Comparison of ENCODE assay signal across 1 cellular context in the genomic region with DNA sequence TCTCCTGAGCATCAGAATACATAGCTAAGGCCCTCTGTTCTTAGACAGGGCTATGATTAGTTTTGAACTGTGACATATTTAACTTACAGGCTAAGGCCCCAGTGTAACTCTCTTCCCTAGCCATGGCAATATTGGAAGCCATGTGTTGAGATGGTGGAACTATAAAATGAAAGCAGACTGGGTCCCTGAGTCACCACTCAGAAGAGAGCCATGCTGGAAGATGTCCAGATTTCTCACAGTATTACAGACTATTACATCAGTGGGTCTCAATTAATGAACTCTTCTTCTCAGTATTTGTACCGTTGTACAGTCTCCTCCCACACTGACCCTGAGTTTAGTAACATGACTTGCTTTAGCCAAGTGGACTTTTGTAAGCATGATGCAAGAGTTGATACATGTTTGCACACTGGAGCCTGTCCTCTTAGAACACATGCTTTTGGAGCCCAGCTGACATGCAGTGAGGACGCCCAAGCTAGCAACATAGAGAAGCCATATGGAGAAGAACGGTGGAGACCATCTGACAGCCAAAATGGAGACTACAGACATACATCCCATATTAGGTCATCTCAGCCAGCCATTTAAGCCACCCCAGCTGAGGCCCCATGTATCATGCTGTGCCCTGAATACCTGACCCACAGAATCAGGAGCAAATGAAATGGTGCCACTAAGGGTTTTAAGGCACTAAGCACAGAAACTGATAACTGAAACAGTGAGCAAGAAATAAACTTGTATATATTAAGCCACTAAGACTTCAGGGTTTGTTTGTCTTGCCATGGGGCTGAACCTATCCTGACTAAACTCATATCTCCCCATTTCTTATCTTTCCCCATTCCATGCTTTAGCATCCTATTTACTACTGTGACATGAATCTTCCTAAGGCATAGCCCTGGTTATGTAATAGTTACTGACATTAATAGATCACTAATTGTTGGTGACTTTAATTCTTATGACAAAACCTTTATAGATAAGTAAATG.
TF ChIP-seq lines count a peak whose summit lies in the region.

No MANE protein-coding gene starts in this region.

TF ChIP-seq in K562, 482 proteins besides CTCF, POLR2A, EP300 and RAD21 (continued from another document and continues in another):
- TF ChIP-seq E2F5 (CRISPR knock-in tag; IDR thresholded peaks at IDR 0.05) = no peak
- no peak for TF ChIP-seq MAFF (IDR thresholded peaks at IDR 0.05; ENCODE audit: low read length)
- TF ChIP-seq UBTF (IDR thresholded peaks at IDR 0.05; ENCODE audit: borderline replicate concordance in 1 of 2, low read depth in 2 of 2, low read length in 2 of 2) = 0 out of 4 replicates have a peak, but pooled peaks of 1 of the 2 experiments have one; percentile 10
- peak; percentile 78; the same call in 1 of the 2 replicates for TF ChIP-seq NFXL1 (CRISPR knock-in tag; IDR thresholded peaks at IDR 0.05)
- peak; percentile 74 for TF ChIP-seq SOX6 (IDR thresholded peaks at IDR 0.05)
- TF ChIP-seq, protein P1, sequence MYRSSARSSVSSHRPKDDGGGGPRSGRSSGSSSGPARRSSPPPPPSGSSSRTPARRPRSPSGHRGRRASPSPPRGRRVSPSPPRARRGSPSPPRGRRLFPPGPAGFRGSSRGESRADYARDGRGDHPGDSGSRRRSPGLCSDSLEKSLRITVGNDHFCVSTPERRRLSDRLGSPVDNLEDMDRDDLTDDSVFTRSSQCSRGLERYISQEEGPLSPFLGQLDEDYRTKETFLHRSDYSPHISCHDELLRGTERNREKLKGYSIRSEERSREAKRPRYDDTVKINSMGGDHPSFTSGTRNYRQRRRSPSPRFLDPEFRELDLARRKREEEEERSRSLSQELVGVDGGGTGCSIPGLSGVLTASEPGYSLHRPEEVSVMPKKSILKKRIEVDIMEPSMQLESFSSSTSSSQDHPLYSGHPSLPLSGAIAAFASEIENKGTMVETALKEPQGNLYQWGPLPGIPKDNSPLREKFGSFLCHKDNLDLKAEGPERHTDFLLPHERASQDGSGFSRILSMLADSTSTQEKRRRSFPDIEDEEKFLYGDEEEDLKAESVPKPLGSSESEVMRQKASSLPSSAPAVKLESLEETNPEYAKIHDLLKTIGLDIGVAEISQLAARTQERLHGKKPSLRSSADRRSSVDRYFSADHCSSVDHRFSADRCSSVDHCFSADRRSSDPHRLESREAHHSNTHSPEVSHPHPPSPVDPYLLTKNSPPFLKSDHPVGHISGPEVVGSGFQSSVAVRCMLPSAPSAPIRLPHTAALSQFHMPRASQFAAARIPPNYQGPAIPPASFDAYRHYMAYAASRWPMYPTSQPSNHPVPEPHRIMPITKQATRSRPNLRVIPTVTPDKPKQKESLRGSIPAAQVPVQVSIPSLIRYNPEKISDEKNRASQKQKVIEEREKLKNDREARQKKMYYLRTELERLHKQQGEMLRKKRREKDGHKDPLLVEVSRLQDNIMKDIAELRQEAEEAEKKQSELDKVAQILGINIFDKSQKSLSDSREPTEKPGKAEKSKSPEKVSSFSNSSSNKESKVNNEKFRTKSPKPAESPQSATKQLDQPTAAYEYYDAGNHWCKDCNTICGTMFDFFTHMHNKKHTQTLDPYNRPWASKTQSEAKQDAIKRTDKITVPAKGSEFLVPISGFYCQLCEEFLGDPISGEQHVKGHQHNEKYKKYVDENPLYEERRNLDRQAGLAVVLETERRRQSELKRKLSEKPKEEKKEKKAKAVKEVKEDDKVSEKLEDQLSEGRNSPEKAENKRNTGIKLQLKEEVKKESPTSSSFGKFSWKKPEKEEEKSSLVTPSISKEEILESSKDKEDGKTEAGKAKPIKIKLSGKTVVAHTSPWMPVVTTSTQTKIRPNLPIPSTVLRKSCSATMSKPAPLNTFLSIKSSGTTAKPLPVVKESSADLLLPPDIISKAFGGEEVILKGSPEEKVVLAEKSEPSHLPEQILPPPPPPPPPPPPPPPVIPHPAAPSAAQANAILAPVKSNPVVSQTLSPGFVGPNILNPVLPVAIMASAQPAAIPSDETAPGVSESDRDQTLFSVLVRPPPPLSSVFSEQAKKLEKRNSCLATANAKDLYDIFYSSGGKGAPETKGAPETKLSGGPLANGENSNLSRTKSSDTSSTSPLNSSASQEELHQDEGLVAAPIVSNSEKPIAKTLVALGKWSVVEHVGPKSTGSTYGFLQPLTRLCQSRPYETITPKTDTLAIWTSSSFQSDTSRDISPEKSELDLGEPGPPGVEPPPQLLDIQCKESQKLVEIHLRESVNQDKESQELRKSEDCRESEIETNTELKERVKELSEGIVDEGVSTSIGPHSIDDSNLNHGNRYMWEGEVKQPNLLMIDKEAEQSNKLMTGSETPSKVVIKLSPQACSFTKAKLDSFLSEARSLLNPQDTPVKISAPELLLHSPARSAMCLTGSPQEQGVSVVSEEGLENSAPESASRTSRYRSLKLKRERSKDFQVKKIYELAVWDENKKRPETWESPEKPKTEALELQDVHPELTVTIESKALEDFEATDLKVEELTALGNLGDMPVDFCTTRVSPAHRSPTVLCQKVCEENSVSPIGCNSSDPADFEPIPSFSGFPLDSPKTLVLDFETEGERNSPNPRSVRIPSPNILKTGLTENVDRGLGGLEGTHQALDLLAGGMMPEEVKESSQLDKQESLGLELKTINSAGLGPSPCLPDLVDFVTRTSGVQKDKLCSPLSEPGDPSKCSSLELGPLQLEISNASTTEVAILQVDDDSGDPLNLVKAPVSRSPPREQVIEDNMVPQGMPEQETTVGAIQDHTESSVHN (IDR thresholded peaks at IDR 0.05; ENCODE audit: borderline replicate concordance in 1 of 2, low read depth in 1 of 2) = peak in 1 of 2 experiments; percentile 94; a peak in 2 of 4 replicates
- peak; percentile 84 for TF ChIP-seq ZNF766 (CRISPR knock-in tag; conservative IDR thresholded peaks at IDR 0.05)
- TF ChIP-seq DIDO1 (tag; IDR thresholded peaks at IDR 0.05; ENCODE audit: low read depth) = 0 out of 2 replicates have a peak, but pooled peaks have one; percentile 72
- TF ChIP-seq ZNF23 (CRISPR knock-in tag; IDR thresholded peaks at IDR 0.05) = no peak
- TF ChIP-seq, protein P2, sequence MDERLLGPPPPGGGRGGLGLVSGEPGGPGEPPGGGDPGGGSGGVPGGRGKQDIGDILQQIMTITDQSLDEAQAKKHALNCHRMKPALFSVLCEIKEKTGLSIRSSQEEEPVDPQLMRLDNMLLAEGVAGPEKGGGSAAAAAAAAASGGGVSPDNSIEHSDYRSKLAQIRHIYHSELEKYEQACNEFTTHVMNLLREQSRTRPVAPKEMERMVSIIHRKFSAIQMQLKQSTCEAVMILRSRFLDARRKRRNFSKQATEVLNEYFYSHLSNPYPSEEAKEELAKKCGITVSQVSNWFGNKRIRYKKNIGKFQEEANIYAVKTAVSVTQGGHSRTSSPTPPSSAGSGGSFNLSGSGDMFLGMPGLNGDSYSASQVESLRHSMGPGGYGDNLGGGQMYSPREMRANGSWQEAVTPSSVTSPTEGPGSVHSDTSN (CRISPR knock-in tag; IDR thresholded peaks at IDR 0.05; ENCODE audit: low read depth) = no peak
- TF ChIP-seq, protein P2 (tag; conservative IDR thresholded peaks at IDR 0.05; ENCODE audit: low read depth) = no peak
- TF ChIP-seq NR2C2 (CRISPR knock-in tag; IDR thresholded peaks at IDR 0.05) = no peak
- TF ChIP-seq NR2C2 (tag; IDR thresholded peaks at IDR 0.05) = peak; percentile 93
- no peak for TF ChIP-seq CBX2 (IDR thresholded peaks at IDR 0.05; ENCODE audit: insufficient read depth, low read length, poor library complexity, severe bottlenecking)
- TF ChIP-seq KLF13 (tag; IDR thresholded peaks at IDR 0.05; ENCODE audit: borderline replicate concordance, low read depth) = peak; percentile 74; the same call in 1 of the 2 replicates
- TF ChIP-seq SMAD3 (CRISPR knock-in tag; conservative IDR thresholded peaks at IDR 0.05) = peak; percentile 94
- TF ChIP-seq ARNT (IDR thresholded peaks at IDR 0.05) = 0 out of 4 replicates have a peak, but pooled peaks of 1 of the 2 experiments have one; percentile 57
- TF ChIP-seq, protein P3, sequence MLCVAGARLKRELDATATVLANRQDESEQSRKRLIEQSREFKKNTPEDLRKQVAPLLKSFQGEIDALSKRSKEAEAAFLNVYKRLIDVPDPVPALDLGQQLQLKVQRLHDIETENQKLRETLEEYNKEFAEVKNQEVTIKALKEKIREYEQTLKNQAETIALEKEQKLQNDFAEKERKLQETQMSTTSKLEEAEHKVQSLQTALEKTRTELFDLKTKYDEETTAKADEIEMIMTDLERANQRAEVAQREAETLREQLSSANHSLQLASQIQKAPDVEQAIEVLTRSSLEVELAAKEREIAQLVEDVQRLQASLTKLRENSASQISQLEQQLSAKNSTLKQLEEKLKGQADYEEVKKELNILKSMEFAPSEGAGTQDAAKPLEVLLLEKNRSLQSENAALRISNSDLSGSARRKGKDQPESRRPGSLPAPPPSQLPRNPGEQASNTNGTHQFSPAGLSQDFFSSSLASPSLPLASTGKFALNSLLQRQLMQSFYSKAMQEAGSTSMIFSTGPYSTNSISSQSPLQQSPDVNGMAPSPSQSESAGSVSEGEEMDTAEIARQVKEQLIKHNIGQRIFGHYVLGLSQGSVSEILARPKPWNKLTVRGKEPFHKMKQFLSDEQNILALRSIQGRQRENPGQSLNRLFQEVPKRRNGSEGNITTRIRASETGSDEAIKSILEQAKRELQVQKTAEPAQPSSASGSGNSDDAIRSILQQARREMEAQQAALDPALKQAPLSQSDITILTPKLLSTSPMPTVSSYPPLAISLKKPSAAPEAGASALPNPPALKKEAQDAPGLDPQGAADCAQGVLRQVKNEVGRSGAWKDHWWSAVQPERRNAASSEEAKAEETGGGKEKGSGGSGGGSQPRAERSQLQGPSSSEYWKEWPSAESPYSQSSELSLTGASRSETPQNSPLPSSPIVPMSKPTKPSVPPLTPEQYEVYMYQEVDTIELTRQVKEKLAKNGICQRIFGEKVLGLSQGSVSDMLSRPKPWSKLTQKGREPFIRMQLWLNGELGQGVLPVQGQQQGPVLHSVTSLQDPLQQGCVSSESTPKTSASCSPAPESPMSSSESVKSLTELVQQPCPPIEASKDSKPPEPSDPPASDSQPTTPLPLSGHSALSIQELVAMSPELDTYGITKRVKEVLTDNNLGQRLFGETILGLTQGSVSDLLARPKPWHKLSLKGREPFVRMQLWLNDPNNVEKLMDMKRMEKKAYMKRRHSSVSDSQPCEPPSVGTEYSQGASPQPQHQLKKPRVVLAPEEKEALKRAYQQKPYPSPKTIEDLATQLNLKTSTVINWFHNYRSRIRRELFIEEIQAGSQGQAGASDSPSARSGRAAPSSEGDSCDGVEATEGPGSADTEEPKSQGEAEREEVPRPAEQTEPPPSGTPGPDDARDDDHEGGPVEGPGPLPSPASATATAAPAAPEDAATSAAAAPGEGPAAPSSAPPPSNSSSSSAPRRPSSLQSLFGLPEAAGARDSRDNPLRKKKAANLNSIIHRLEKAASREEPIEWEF (CRISPR knock-in tag; IDR thresholded peaks at IDR 0.05) = no peak
- TF ChIP-seq ARID4B (CRISPR knock-in tag; IDR thresholded peaks at IDR 0.05) = no peak
- TF ChIP-seq FOXK2 (conservative IDR thresholded peaks at IDR 0.05 in 1 of 2, IDR thresholded peaks at IDR 0.05 in 1 of 2; ENCODE audit: low read depth in 2 of 2) = no peak
